In the genomic region with DNA sequence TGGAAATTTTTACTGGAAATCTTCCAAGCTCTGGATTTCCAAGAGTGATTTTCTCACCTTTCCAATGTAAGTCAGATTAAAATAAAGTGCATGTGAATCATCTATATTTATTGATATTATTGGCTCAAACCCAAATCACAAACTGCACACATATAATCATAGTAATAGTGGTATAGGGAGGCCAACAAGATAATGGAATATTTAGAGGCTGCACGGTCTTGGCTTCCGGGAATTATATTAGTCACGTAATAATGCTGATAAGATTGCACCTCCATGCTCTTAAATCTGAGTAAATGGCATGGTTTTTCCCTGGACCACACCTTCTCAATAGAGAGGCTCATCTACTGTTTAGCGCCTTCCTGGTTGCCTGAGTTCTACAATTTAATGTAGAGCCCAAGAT, we compare ENCODE assay signal across 29 cellular contexts.
DNase-seq lines count a peak whose midpoint lies in the region; ATAC-seq, FAIRE-seq and TF ChIP-seq lines count a peak whose summit lies in the region.
"Had no signal": no experiment of that assay in that cellular context is flagged by ENCODE, and none has a peak within 500 bp of the region (broad histone marks: within the 10 kb centered on the region; RNA-seq: fewer than 3 reads in every experiment).

No MANE protein-coding gene starts in this region.

- no peak for ATAC-seq in HG03039 (IDR thresholded peaks at IDR 0.05; ENCODE audit: unreplicated experiment)
- ATAC-seq in GM18858 (IDR thresholded peaks at IDR 0.05; ENCODE audit: unreplicated experiment): no peak
- ATAC-seq: GM12878 had no signal

- BruUV-seq in endothelial cell of umbilical vein (replicated peaks; lab: Mats Ljungman, UMichigan): no TSS peak

- no peaks in the 10 kb centered on the region for H3K9me1 ChIP-seq in endothelial cell of umbilical vein (replicated peaks; ENCODE audit: control insufficient read depth, extremely low read depth, insufficient read depth, low read length)

- H4K20me1 ChIP-seq in endothelial cell of umbilical vein (replicated peaks; ENCODE audit: control insufficient read depth, extremely low read depth, insufficient read depth, low read length) (no peaks in the 10 kb centered on the region), SK-N-SH (ENCODE audit: insufficient read depth) (no peaks in the 10 kb centered on the region)
- H4K20me1 ChIP-seq: BLaER1 had no signal

- POLR2A ChIA-PET in endothelial cell of umbilical vein (lab: Charles Lee): interaction anchor here (0.6 kb wide), 1 partner anchor 557 kb away, joined by 5 read pairs; no protein-coding TSS in a partner anchor
- POLR2A ChIA-PET in SK-N-SH (lab: Yijun Ruan, JAX): no interaction called here

- CTCF ChIA-PET in endothelial cell of umbilical vein (lab: Charles Lee) (interaction anchor here (0.7 to 2.0 kb wide), 2 partner anchors 9 to 504 kb away, joined by 4 to 5 read pairs; no protein-coding TSS in a partner anchor), SK-N-SH (lab: Yijun Ruan, JAX) (interaction anchor here (1.3 kb wide), 1 partner anchor 20 kb away, joined by 4 read pairs; no protein-coding TSS in a partner anchor)

- no peaks in the 10 kb centered on the region for H3K79me2 ChIP-seq in endothelial cell of umbilical vein (ENCODE audit: control insufficient read depth, insufficient read depth, low read length)
- H3K79me2 ChIP-seq in SK-N-SH (ENCODE audit: insufficient read depth): no peaks in the 10 kb centered on the region

- no peak for TF ChIP-seq RAD21 in SK-N-SH (IDR thresholded peaks at IDR 0.05; ENCODE audit: low read length)

- peak; percentile 78 for DNase-seq in dermis blood vessel endothelial cell
- DNase-seq in endothelial cell of umbilical vein (ENCODE audit: low read depth, low spot score): peak; percentile 86
- DNase-seq in glomerular endothelial cell (ENCODE audit: extremely low read depth, low read depth, low spot score): peak; percentile 14
- DNase-seq in pulmonary artery endothelial cell (ENCODE audit: low read depth, low spot score): peak; percentile 37
- DNase-seq in SK-N-SH: no peak
- no peak for DNase-seq in T1000 (lab: John Stamatoyannopoulos, UW)
- DNase-seq: 8988T; ACHN; BE2C; C1 segment of cervical spinal cord; CD4-positive, alpha-beta memory T cell; CD4-positive, CD25-positive, alpha-beta regulatory T cell; CD8-positive, alpha-beta memory T cell; COR-L47; DMS 273 treated with DMSO at 0.1 percent for 48 hours; DMS153; DMS53; DMS79; DND-41; EL; GDM1 had no signal

- TF ChIP-seq POLR2A in endothelial cell of umbilical vein (IDR thresholded peaks at IDR 0.05; ENCODE audit: low read depth, low read length): peak; percentile 29

- H3K4me3 ChIP-seq in endothelial cell of umbilical vein (replicated peaks in 1 of 3; ENCODE audit: insufficient read depth in 1 of 3, low read depth in 1 of 3, low read length in 3 of 3): no peak overlapping the region
- no peak overlapping the region for H3K4me3 ChIP-seq in SK-N-SH (ENCODE audit: low read depth in 2 of 2, low read length in 1 of 2)
- H3K4me3 ChIP-seq: BLaER1, GM12878 had no signal

- intact Hi-C loops in endothelial cell of umbilical vein (cut with micrococcal nuclease): loop anchor here (1.0 kb wide), 1 partner anchor 29 kb away; no protein-coding TSS in a partner anchor

- TF ChIP-seq EP300 in SK-N-SH (IDR thresholded peaks at IDR 0.05; ENCODE audit: borderline replicate concordance in 1 of 2, low read depth in 1 of 2, low read length in 1 of 2): no peak

- H3F3A ChIP-seq in SK-N-SH (replicated peaks; ENCODE audit: insufficient read depth): no peaks in the 10 kb centered on the region

- peak; percentile 72 for FAIRE-seq in endothelial cell of umbilical vein (lab: Jason Lieb, UNC)
- FAIRE-seq: A204.1, GM12878, GM12892, GM18507, GM19239 had no signal

- H3K9me2 ChIP-seq in SK-N-SH: no peaks in the 10 kb centered on the region

- 13% methylated on average over 4 of the region's 4 CpGs for WGBS in SK-N-SH (ENCODE audit: low lambda C conversion rate)

- H3K36me3 ChIP-seq in endothelial cell of umbilical vein (ENCODE audit: control insufficient read depth in 2 of 2, extremely low read depth in 1 of 2, insufficient read depth in 2 of 2, low read length in 2 of 2) (no peaks in the 10 kb centered on the region), SK-N-SH (replicated peaks in 1 of 2; ENCODE audit: control insufficient read depth in 1 of 2, insufficient read depth in 2 of 2, low read length in 1 of 2) (no peaks in the 10 kb centered on the region)
- H3K36me3 ChIP-seq: BE2C, BLaER1 had no signal

- H3K4me2 ChIP-seq in endothelial cell of umbilical vein (ENCODE audit: insufficient read depth, low read length) (no peak overlapping the region), SK-N-SH (no peak overlapping the region)
- H3K4me2 ChIP-seq: BLaER1 had no signal

- H3K4me1 ChIP-seq in endothelial cell of umbilical vein (ENCODE audit: control insufficient read depth, extremely low read depth, insufficient read depth, low read length): peaks cover 10% of the 10 kb centered on the region
- no peaks in the 10 kb centered on the region for H3K4me1 ChIP-seq in SK-N-SH (ENCODE audit: control insufficient read depth in 1 of 2, insufficient read depth in 2 of 2, low read depth in 1 of 2, low read length in 1 of 2)
- H3K4me1 ChIP-seq: BE2C, BLaER1 had no signal

- H3K27ac ChIP-seq in endothelial cell of umbilical vein (ENCODE audit: insufficient read depth, low read depth, low read length) (no peak overlapping the region), SK-N-SH (ENCODE audit: low read depth in 2 of 2, low read length in 1 of 2) (no peak overlapping the region)
- H3K27ac ChIP-seq: BLaER1 had no signal

- TF ChIP-seq CTCF in endothelial cell of umbilical vein (IDR thresholded peaks at IDR 0.05; ENCODE audit: extremely low read depth in 1 of 2, insufficient read depth in 1 of 2, low read depth in 1 of 2, low read length in 2 of 2): no peak
- TF ChIP-seq CTCF in SK-N-SH (IDR thresholded peaks at IDR 0.05): no peak

- no peak overlapping the region for H2AFZ ChIP-seq in endothelial cell of umbilical vein (ENCODE audit: low read depth, low read length)
- H2AFZ ChIP-seq in SK-N-SH (ENCODE audit: low read depth): no peak overlapping the region

- no peaks in the 10 kb centered on the region for H3K9me3 ChIP-seq in endothelial cell of umbilical vein (replicated peaks; ENCODE audit: control insufficient read depth, insufficient read depth, low read length)
- H3K9me3 ChIP-seq in SK-N-SH: no peaks in the 10 kb centered on the region
- H3K9me3 ChIP-seq: BE2C, BLaER1 had no signal

- dilution Hi-C loops in endothelial cell of umbilical vein (cut with MboI; ENCODE audit: extremely low pct_ligation_motif_present, low sequenced_read_pairs): no loop called here

- H3K27me3 ChIP-seq in endothelial cell of umbilical vein (ENCODE audit: control insufficient read depth in 2 of 2, insufficient read depth in 2 of 2, low read length in 2 of 2) (no peaks in the 10 kb centered on the region), SK-N-SH (ENCODE audit: insufficient read depth) (no peaks in the 10 kb centered on the region)
- H3K27me3 ChIP-seq: BE2C, BLaER1 had no signal

- H3K9ac ChIP-seq in endothelial cell of umbilical vein (replicated peaks; ENCODE audit: extremely low read depth, insufficient read depth, low read length) (no peak overlapping the region), SK-N-SH (no peak overlapping the region)
- H3K9ac ChIP-seq: BLaER1 had no signal

TF ChIP-seq in endothelial cell of umbilical vein, 7 proteins besides CTCF, POLR2A, EP300 and RAD21:
- TF ChIP-seq JUN (IDR thresholded peaks at IDR 0.05; ENCODE audit: borderline replicate concordance, insufficient read depth, insufficient read length, low read depth): peak; percentile 55
- TF ChIP-seq GATA2 (IDR thresholded peaks at IDR 0.05; ENCODE audit: insufficient read depth, insufficient read length, low read depth, low read length): peak; percentile 80
- TF ChIP-seq MYC (IDR thresholded peaks at IDR 0.05; ENCODE audit: low read depth, low read length): no peak
- TF ChIP-seq POLR2AphosphoS5 (IDR thresholded peaks at IDR 0.05; ENCODE audit: insufficient read depth, low read depth, low read length): peak; percentile 71
- no peak for TF ChIP-seq MAX (IDR thresholded peaks at IDR 0.05; ENCODE audit: insufficient read depth, insufficient read length)
- no peak for TF ChIP-seq EZH2 (IDR thresholded peaks at IDR 0.05; ENCODE audit: borderline replicate concordance, low read depth, low read length, severe bottlenecking)
- TF ChIP-seq FOS (IDR thresholded peaks at IDR 0.05; ENCODE audit: borderline replicate concordance, insufficient read depth, low read length): peak; percentile 44

TF ChIP-seq in SK-N-SH, 30 proteins besides CTCF, POLR2A, EP300 and RAD21 (continues in another document):
- TF ChIP-seq SMC3 (IDR thresholded peaks at IDR 0.05; ENCODE audit: low read depth, low read length) (no peak), NFIC (IDR thresholded peaks at IDR 0.05; ENCODE audit: borderline replicate concordance) (no peak), YY1 (IDR thresholded peaks at IDR 0.05; ENCODE audit: low read depth) (no peak), FOSL2 (IDR thresholded peaks at IDR 0.05; ENCODE audit: borderline replicate concordance, low read depth) (no peak), RXRA (IDR thresholded peaks at IDR 0.05; ENCODE audit: borderline replicate concordance, low read depth) (no peak)
- TF ChIP-seq, protein P1, sequence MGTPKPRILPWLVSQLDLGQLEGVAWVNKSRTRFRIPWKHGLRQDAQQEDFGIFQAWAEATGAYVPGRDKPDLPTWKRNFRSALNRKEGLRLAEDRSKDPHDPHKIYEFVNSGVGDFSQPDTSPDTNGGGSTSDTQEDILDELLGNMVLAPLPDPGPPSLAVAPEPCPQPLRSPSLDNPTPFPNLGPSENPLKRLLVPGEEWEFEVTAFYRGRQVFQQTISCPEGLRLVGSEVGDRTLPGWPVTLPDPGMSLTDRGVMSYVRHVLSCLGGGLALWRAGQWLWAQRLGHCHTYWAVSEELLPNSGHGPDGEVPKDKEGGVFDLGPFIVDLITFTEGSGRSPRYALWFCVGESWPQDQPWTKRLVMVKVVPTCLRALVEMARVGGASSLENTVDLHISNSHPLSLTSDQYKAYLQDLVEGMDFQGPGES (IDR thresholded peaks at IDR 0.05; ENCODE audit: low read depth, low read length): no peak

Comparison
In these comparisons a context has a peak if more than half of its experiments do, and no peak if none do; other contexts are left out.
1. DNase-seq: peak in dermis blood vessel endothelial cell (single experiment), endothelial cell of umbilical vein (single experiment), glomerular endothelial cell (single experiment) and pulmonary artery endothelial cell (single experiment); none in SK-N-SH (single experiment) and T1000 (single experiment).